Comparison of ENCODE assay signal across 8 cellular contexts in genomic region chr5:150777685-150778084, GRCh38. TPM values are rescaled to one million over a fixed set of nuclear protein-coding genes. Genes with fewer than 3 reads are reported as not detected.
A peak's percentile ranks its signal among the peaks of the same experiment; 100 is the strongest.
DNase-seq lines count a peak whose midpoint lies in the region; ATAC-seq and TF ChIP-seq lines count a peak whose summit lies in the region.

No MANE protein-coding gene starts in this region.

- H3K4me3 Mint-ChIP-seq in activated naive CD4-positive, alpha-beta T cell treated with anti-CD3 and anti-CD28 coated beads for 36 hours: peak overlapping the region; percentile 99

- in situ Hi-C loops in transverse colon (cut with MboI; ENCODE audit: low pct_ligation_motif_present in 1 of 4, low pct_unique_long_range_greater_than_20kb in 1 of 4, low sequenced_read_pairs in 3 of 4): no loop called here

- H3K4me1 ChIP-seq in ascending aorta (peaks cover 18 to 31% of the 10 kb centered on the region in 2 donors), lower lobe of right lung (peaks cover 38% of the 10 kb centered on the region), transverse colon (peaks cover 29 to 45% (median 42%) of the 10 kb centered on the region in 4 donors)

- peak overlapping the region; percentile 97 for H3K27ac ChIP-seq in ascending aorta
- peak overlapping the region; percentile 92 for H3K27ac ChIP-seq in lower lobe of right lung
- H3K27ac ChIP-seq in transverse colon: peak overlapping the region; percentile 88 to 96 (median 92)

- no peaks in the 10 kb centered on the region for H3K9me3 Mint-ChIP-seq in activated naive CD4-positive, alpha-beta T cell treated with anti-CD3 and anti-CD28 coated beads for 36 hours

- intact Hi-C loops in activated naive CD4-positive, alpha-beta T cell treated with anti-CD3 and anti-CD28 coated beads for 36 hours (cut with micrococcal nuclease): no loop called here
- intact Hi-C loops in ascending aorta (cut with DNase I) (loop anchor here (1.0 to 2.0 kb wide), 3 partner anchors 18 to 77 kb away; partner anchors contain the start of genes DCTN4 and RBM22), lower lobe of right lung (cut with DNase I) (no loop called here), transverse colon (cut with DNase I; ENCODE audit: low total_unique reads) (no loop called here)

- TF ChIP-seq POLR2A in transverse colon (IDR thresholded peaks at IDR 0.05) (no peak), GM18505 (IDR thresholded peaks at IDR 0.05; ENCODE audit: borderline replicate concordance, extremely low read depth, insufficient read depth, insufficient read length) (no peak)

- no peak for TF ChIP-seq EP300 in transverse colon (IDR thresholded peaks at IDR 0.05; ENCODE audit: low read depth)

- no peaks in the 10 kb centered on the region for H3K27me3 Mint-ChIP-seq in activated naive CD4-positive, alpha-beta T cell treated with anti-CD3 and anti-CD28 coated beads for 36 hours (ENCODE audit: low read depth)

- peaks cover 19% of the 10 kb centered on the region for H3K36me3 Mint-ChIP-seq in activated naive CD4-positive, alpha-beta T cell treated with anti-CD3 and anti-CD28 coated beads for 36 hours (ENCODE audit: low read depth)

- H3K4me3 ChIP-seq in ascending aorta (peak overlapping the region; percentile 68 to 88), lower lobe of right lung (peak overlapping the region; percentile 92), transverse colon (peak overlapping the region in 2 of 4 donors; percentile 53 to 86)

- H3K9me3 ChIP-seq in ascending aorta (no peaks in the 10 kb centered on the region), lower lobe of right lung (no peaks in the 10 kb centered on the region), transverse colon (no peaks in the 10 kb centered on the region)

- no peak for ATAC-seq in lower lobe of right lung
- ATAC-seq in GM21786 (IDR thresholded peaks at IDR 0.05; ENCODE audit: unreplicated experiment): no peak
- ATAC-seq in GM18505 (IDR thresholded peaks at IDR 0.05; ENCODE audit: unreplicated experiment): no peak

- WGBS in transverse colon (ENCODE audit: low coverage in 1 of 2), 2 donors: 35 to 66% methylated on average over 2 to 3 of the region's 3 CpGs

- DNase-seq in activated naive CD4-positive, alpha-beta T cell treated with anti-CD3 and anti-CD28 coated beads for 36 hours: no peak
- DNase-seq in activated naive CD4-positive, alpha-beta T cell (lab: John Stamatoyannopoulos, UW): no peak
- DNase-seq in ascending aorta (ENCODE audit: low spot score in 2 of 2) (no peak), lower lobe of right lung (no peak), transverse colon (no peak), inferior parietal cortex (ENCODE audit: extremely low spot score) (no peak)

- CTCF ChIA-PET in activated naive CD4-positive, alpha-beta T cell treated with anti-CD3 and anti-CD28 coated beads for 36 hours (lab: Charles Lee): interaction anchor here (1.6 to 5.8 kb wide), 11 partner anchors 9 to 217 kb away, joined by 7 to 63 read pairs (median 12); partner anchors contain the start of genes IRGM and RBM22

- H3K27me3 ChIP-seq in ascending aorta (no peaks in the 10 kb centered on the region), lower lobe of right lung (ENCODE audit: low read depth) (no peaks in the 10 kb centered on the region), transverse colon (no peaks in the 10 kb centered on the region)

- peak overlapping the region; percentile 64 for H3K27ac Mint-ChIP-seq in activated naive CD4-positive, alpha-beta T cell treated with anti-CD3 and anti-CD28 coated beads for 36 hours

- peaks cover 39% of the 10 kb centered on the region for H3K4me1 Mint-ChIP-seq in activated naive CD4-positive, alpha-beta T cell treated with anti-CD3 and anti-CD28 coated beads for 36 hours (ENCODE audit: low read depth)

- H3K36me3 ChIP-seq in ascending aorta (no peaks in the 10 kb centered on the region), lower lobe of right lung (no peaks in the 10 kb centered on the region), transverse colon (no peaks in the 10 kb centered on the region)

- TF ChIP-seq CTCF in ascending aorta (IDR thresholded peaks at IDR 0.05) (no peak), lower lobe of right lung (IDR thresholded peaks at IDR 0.05) (no peak), transverse colon (IDR thresholded peaks at IDR 0.05) (no peak)

RNA-seq across cellular contexts. Expression of gene SMIM3, which starts 0.9 kb away (rescaled TPM):
- total RNA-seq in activated naive CD4-positive, alpha-beta T cell treated with anti-CD3 and anti-CD28 coated beads for 36 hours: 10 to 100 TPM; 32.9 to 37.4 TPM
- total RNA-seq in ascending aorta (52.4 TPM), lower lobe of right lung (17.1 TPM), transverse colon (10 to 100 TPM; 19.1 to 22.4 (median 20.4) TPM)

RNA-seq across cellular contexts. Expression of gene DCTN4, which starts 18.9 kb away (rescaled TPM):
- total RNA-seq in activated naive CD4-positive, alpha-beta T cell treated with anti-CD3 and anti-CD28 coated beads for 36 hours: 10 to 100 TPM; 41.0 to 47.7 TPM
- total RNA-seq in ascending aorta (28.1 TPM), lower lobe of right lung (71.8 TPM), transverse colon (10 to 100 TPM; 23.2 to 55.3 (median 42.4) TPM)
